ENCODE assay signal across 7 cellular contexts in genomic region chr14:76617440-76617839, GRCh38.
"Had no signal": no experiment of that assay in that cellular context is flagged by ENCODE, and none has a peak within 500 bp of the region (broad histone marks: within the 10 kb centered on the region; RNA-seq: fewer than 3 reads in every experiment).

No MANE protein-coding gene starts in this region.

- H3K4me3 ChIP-seq: K562 had no signal

- DNase-seq: IMR-90, KBM-7, KG1 had no signal

- H3K27ac ChIP-seq: HL-60, KMS-11 had no signal

- ATAC-seq: HepG2, K562 had no signal
